ENCODE assay signal across 9 cellular contexts in genomic region chr9:121598167-121599000, GRCh38. TPM values are rescaled to one million over a fixed set of nuclear protein-coding genes. Genes with fewer than 3 reads are reported as not detected.
A peak's percentile ranks its signal among the peaks of the same experiment; 100 is the strongest.
DNase-seq lines count a peak whose midpoint lies in the region; ATAC-seq and TF ChIP-seq lines count a peak whose summit lies in the region.
"Had no signal": no experiment of that assay in that cellular context is flagged by ENCODE, and none has a peak within 500 bp of the region (broad histone marks: within the 10 kb centered on the region; RNA-seq: fewer than 3 reads in every experiment).

No MANE protein-coding gene starts in this region.

- H3K9me3 Mint-ChIP-seq in stimulated activated naive CD8-positive, alpha-beta T cell treated with anti-CD3 and anti-CD28 coated beads, Interleukin-15, amount 100 ng/mL, for 72 hours = peaks cover 0 to 12% of the 10 kb centered on the region in 2 donors
- peaks cover 9% of the 10 kb centered on the region for H3K9me3 Mint-ChIP-seq in activated T-cell treated with anti-CD3 and anti-CD28 coated beads, Interleukin-2, amount 50 U/mL, for 4 hours
- H3K9me3 Mint-ChIP-seq in activated CD8-positive, alpha-beta T cell treated with anti-CD3 and anti-CD28 coated beads for 36 hours = peaks cover 6% of the 10 kb centered on the region
- H3K9me3 Mint-ChIP-seq in activated CD4-positive, alpha-beta memory T cell treated with anti-CD3 and anti-CD28 coated beads for 36 hours = peaks cover 6% of the 10 kb centered on the region

- CTCF ChIA-PET in activated CD8-positive, alpha-beta T cell treated with anti-CD3 and anti-CD28 coated beads for 36 hours (lab: Charles Lee) = interaction anchor here (1.0 to 1.5 kb wide), 2 partner anchors 52 to 58 kb away, joined by 3 to 5 read pairs; no protein-coding TSS in a partner anchor
- CTCF ChIA-PET in activated CD4-positive, alpha-beta memory T cell treated with anti-CD3 and anti-CD28 coated beads for 36 hours (lab: Charles Lee) = no interaction called here

- H3K27me3 Mint-ChIP-seq in stimulated activated naive CD8-positive, alpha-beta T cell treated with anti-CD3 and anti-CD28 coated beads, Interleukin-15, amount 100 ng/mL, for 72 hours = peaks cover 81% of the 10 kb centered on the region
- H3K27me3 Mint-ChIP-seq in activated T-cell treated with anti-CD3 and anti-CD28 coated beads, Interleukin-2, amount 50 U/mL, for 4 hours (ENCODE audit: low read depth) = peaks cover 50% of the 10 kb centered on the region
- peaks cover 49% of the 10 kb centered on the region for H3K27me3 Mint-ChIP-seq in activated CD8-positive, alpha-beta T cell treated with anti-CD3 and anti-CD28 coated beads for 36 hours
- peaks cover 48% of the 10 kb centered on the region for H3K27me3 Mint-ChIP-seq in activated CD4-positive, alpha-beta memory T cell treated with anti-CD3 and anti-CD28 coated beads for 36 hours

- H3K36me3 Mint-ChIP-seq in activated T-cell treated with anti-CD3 and anti-CD28 coated beads, Interleukin-2, amount 50 U/mL, for 4 hours (ENCODE audit: insufficient read depth) = no peaks in the 10 kb centered on the region
- peaks cover 3% of the 10 kb centered on the region for H3K36me3 Mint-ChIP-seq in activated CD8-positive, alpha-beta T cell treated with anti-CD3 and anti-CD28 coated beads for 36 hours (ENCODE audit: low read depth)
- no peaks in the 10 kb centered on the region for H3K36me3 Mint-ChIP-seq in activated CD4-positive, alpha-beta memory T cell treated with anti-CD3 and anti-CD28 coated beads for 36 hours
- H3K36me3 Mint-ChIP-seq: CD8-positive, alpha-beta T cell had no signal

- no peak for TF ChIP-seq CTCF in activated CD8-positive, alpha-beta T cell treated with anti-CD3 and anti-CD28 coated beads for 36 hours (IDR thresholded peaks at IDR 0.05)

- POLR2A ChIA-PET in activated CD8-positive, alpha-beta T cell treated with anti-CD3 and anti-CD28 coated beads for 36 hours (lab: Charles Lee) = no interaction called here
- POLR2A ChIA-PET in activated CD4-positive, alpha-beta memory T cell treated with anti-CD3 and anti-CD28 coated beads for 36 hours (lab: Charles Lee) = no interaction called here

- peak overlapping the region in 1 of 2 donors; percentile 32 for H3K4me3 Mint-ChIP-seq in stimulated activated naive CD8-positive, alpha-beta T cell treated with anti-CD3 and anti-CD28 coated beads, Interleukin-15, amount 100 ng/mL, for 72 hours
- H3K4me3 Mint-ChIP-seq in activated T-cell treated with anti-CD3 and anti-CD28 coated beads, Interleukin-2, amount 50 U/mL, for 4 hours = no peak overlapping the region
- no peak overlapping the region for H3K4me3 Mint-ChIP-seq in activated CD8-positive, alpha-beta T cell treated with anti-CD3 and anti-CD28 coated beads for 36 hours
- H3K4me3 Mint-ChIP-seq in activated CD4-positive, alpha-beta memory T cell treated with anti-CD3 and anti-CD28 coated beads for 36 hours = no peak overlapping the region
- H3K4me3 Mint-ChIP-seq: CD8-positive, alpha-beta T cell had no signal

- peak; percentile 23 for ATAC-seq in stimulated activated naive CD8-positive, alpha-beta T cell treated with anti-CD3 and anti-CD28 coated beads, Interleukin-15, Interleukin-2, amounts not matched to agents 100 U/mL and 50 U/mL, for 24 hours
- no peak for ATAC-seq in stimulated activated naive CD8-positive, alpha-beta T cell treated with anti-CD3 and anti-CD28 coated beads, Interleukin-15, amount 100 ng/mL, for 72 hours
- ATAC-seq in esophagus mucosa (peak; percentile 91), HG03565 (IDR thresholded peaks at IDR 0.05; ENCODE audit: unreplicated experiment) (no peak)
- ATAC-seq in activated T-cell treated with anti-CD3 and anti-CD28 coated beads, Interleukin-2, amount 50 U/mL, for 4 hours = no peak
- no peak for ATAC-seq in activated CD8-positive, alpha-beta T cell treated with anti-CD3 and anti-CD28 coated beads for 36 hours
- ATAC-seq: CD8-positive, alpha-beta T cell had no signal

- DNase-seq in stimulated activated naive CD8-positive, alpha-beta T cell treated with anti-CD3 and anti-CD28 coated beads, Interleukin-15, Interleukin-2, amounts not matched to agents 100 U/mL and 50 U/mL, for 24 hours = no peak
- no peak for DNase-seq in stimulated activated naive CD8-positive, alpha-beta T cell treated with anti-CD3 and anti-CD28 coated beads, Interleukin-15, amount 100 ng/mL, for 72 hours
- DNase-seq in mucosa of gallbladder (ENCODE audit: low spot score) = peak; percentile 87
- DNase-seq in activated T-cell treated with anti-CD3 and anti-CD28 coated beads, Interleukin-2, amount 50 U/mL, for 4 hours = no peak
- no peak for DNase-seq in activated CD8-positive, alpha-beta T cell treated with anti-CD3 and anti-CD28 coated beads for 36 hours
- no peak for DNase-seq in activated CD4-positive, alpha-beta memory T cell treated with anti-CD3 and anti-CD28 coated beads for 36 hours
- DNase-seq: CD8-positive, alpha-beta T cell had no signal

- peaks cover 14% of the 10 kb centered on the region for H3K4me1 Mint-ChIP-seq in stimulated activated naive CD8-positive, alpha-beta T cell treated with anti-CD3 and anti-CD28 coated beads, Interleukin-15, amount 100 ng/mL, for 72 hours
- peaks cover 1% of the 10 kb centered on the region for H3K4me1 Mint-ChIP-seq in activated T-cell treated with anti-CD3 and anti-CD28 coated beads, Interleukin-2, amount 50 U/mL, for 4 hours (ENCODE audit: low read depth)
- H3K4me1 Mint-ChIP-seq in activated CD8-positive, alpha-beta T cell treated with anti-CD3 and anti-CD28 coated beads for 36 hours (ENCODE audit: low read depth) = peaks cover 2% of the 10 kb centered on the region
- H3K4me1 Mint-ChIP-seq in activated CD4-positive, alpha-beta memory T cell treated with anti-CD3 and anti-CD28 coated beads for 36 hours (ENCODE audit: low read depth) = no peaks in the 10 kb centered on the region

- intact Hi-C loops in activated CD8-positive, alpha-beta T cell treated with anti-CD3 and anti-CD28 coated beads for 36 hours (cut with micrococcal nuclease) = no loop called here
- intact Hi-C loops in activated CD4-positive, alpha-beta memory T cell treated with anti-CD3 and anti-CD28 coated beads for 36 hours (cut with micrococcal nuclease) = no loop called here

- no peak overlapping the region for H3K27ac Mint-ChIP-seq in stimulated activated naive CD8-positive, alpha-beta T cell treated with anti-CD3 and anti-CD28 coated beads, Interleukin-15, amount 100 ng/mL, for 72 hours
- H3K27ac Mint-ChIP-seq in activated CD8-positive, alpha-beta T cell treated with anti-CD3 and anti-CD28 coated beads for 36 hours = no peak overlapping the region
- no peak overlapping the region for H3K27ac Mint-ChIP-seq in activated CD4-positive, alpha-beta memory T cell treated with anti-CD3 and anti-CD28 coated beads for 36 hours
- H3K27ac Mint-ChIP-seq: CD8-positive, alpha-beta T cell had no signal

RNA-seq across cellular contexts. Expression of gene DAB2IP, which starts 53.0 kb away (rescaled TPM):
- total RNA-seq in esophagus mucosa (46.0 TPM), mucosa of gallbladder (114 TPM)
- under 1 TPM; 0.14 to 0.24 (median 0.18) TPM for total RNA-seq in activated T-cell treated with anti-CD3 and anti-CD28 coated beads, Interleukin-2, amount 50 U/mL, for 4 hours
- total RNA-seq in activated CD8-positive, alpha-beta T cell treated with anti-CD3 and anti-CD28 coated beads for 36 hours = 1 to 10 TPM in 1 of 2 experiments, under 1 TPM in 1; 0.54 to 1.5 TPM
- not detected for total RNA-seq in activated CD4-positive, alpha-beta memory T cell treated with anti-CD3 and anti-CD28 coated beads for 36 hours

Comparison
In these comparisons a context has a peak if more than half of its experiments do, and no peak if none do; other contexts are left out.
1. ATAC-seq: peak in stimulated activated naive CD8-positive, alpha-beta T cell treated with anti-CD3 and anti-CD28 coated beads, Interleukin-15, Interleukin-2, amounts not matched to agents 100 U/mL and 50 U/mL, for 24 hours (single experiment) and esophagus mucosa (single experiment); none in stimulated activated naive CD8-positive, alpha-beta T cell treated with anti-CD3 and anti-CD28 coated beads, Interleukin-15, amount 100 ng/mL, for 72 hours (single experiment), HG03565 (single experiment), activated T-cell treated with anti-CD3 and anti-CD28 coated beads, Interleukin-2, amount 50 U/mL, for 4 hours (0 of 2) and activated CD8-positive, alpha-beta T cell treated with anti-CD3 and anti-CD28 coated beads for 36 hours (single experiment).
2. RNA of gene DAB2IP, which starts 53.0 kb away (total RNA-seq): 114 TPM in mucosa of gallbladder (single experiment) and 46.0 TPM in esophagus mucosa (single experiment); 0.54 to 1.5 TPM in activated CD8-positive, alpha-beta T cell treated with anti-CD3 and anti-CD28 coated beads for 36 hours, 0.14 to 0.24 TPM in activated T-cell treated with anti-CD3 and anti-CD28 coated beads, Interleukin-2, amount 50 U/mL, for 4 hours and not detected in activated CD4-positive, alpha-beta memory T cell treated with anti-CD3 and anti-CD28 coated beads for 36 hours; every median in the first group is over 10 times any median in the second.